In genomic region chr6:14734416-14735340, GRCh38 we compare ENCODE assay signal across 8 cellular contexts.
DNase-seq lines count a peak whose midpoint lies in the region; ATAC-seq and TF ChIP-seq lines count a peak whose summit lies in the region.

No MANE protein-coding gene starts in this region.

- peaks cover 6% of the 10 kb centered on the region for H3F3A ChIP-seq in DOHH2 (ENCODE audit: control insufficient read depth, insufficient read depth)

- H3K79me1 ChIP-seq in mesenchymal stem cell (replicated peaks; ENCODE audit: low read length, poor library complexity, severe bottlenecking): no peaks in the 10 kb centered on the region

- H3K4me3 ChIP-seq in DOHH2 (ENCODE audit: low read length) (peak overlapping the region; percentile 32), HL-60 (replicated peaks; ENCODE audit: insufficient read depth, low read length) (no peak overlapping the region), mesenchymal stem cell (ENCODE audit: insufficient read depth in 1 of 2, low read depth in 1 of 2, low read length in 2 of 2) (peak overlapping the region in 1 of 2 experiments; percentile 13), suprapubic skin (no peak overlapping the region), uterus (no peak overlapping the region)

- H4K8ac ChIP-seq in mesenchymal stem cell (ENCODE audit: low read length): peak overlapping the region; percentile 57

- no peaks in the 10 kb centered on the region for H3K27me3 ChIP-seq in DOHH2 (ENCODE audit: control insufficient read depth, low read length)
- H3K27me3 ChIP-seq in HL-60 (ENCODE audit: insufficient read depth, poor library complexity, severe bottlenecking): no peaks in the 10 kb centered on the region
- no peaks in the 10 kb centered on the region for H3K27me3 ChIP-seq in mesenchymal stem cell (ENCODE audit: control insufficient read depth in 1 of 2, insufficient read depth in 1 of 2, low read length in 2 of 2)
- no peaks in the 10 kb centered on the region for H3K27me3 ChIP-seq in suprapubic skin
- no peaks in the 10 kb centered on the region for H3K27me3 ChIP-seq in uterus

- H3K14ac ChIP-seq in mesenchymal stem cell (ENCODE audit: low read length in 2 of 2): no peak overlapping the region

- peaks cover 95% of the 10 kb centered on the region for H3K4me1 Mint-ChIP-seq in activated T-cell treated with anti-CD3 and anti-CD28 coated beads, Interleukin-2, amount 50 U/mL, for 4 hours (ENCODE audit: low read depth)

- no peak for TF ChIP-seq CTCF in DOHH2 (IDR thresholded peaks at IDR 0.05; ENCODE audit: low read depth, low read length, poor library complexity, severe bottlenecking)
- no peak for TF ChIP-seq CTCF in HL-60 (IDR thresholded peaks at IDR 0.05; ENCODE audit: insufficient read depth, low read length)
- TF ChIP-seq CTCF in suprapubic skin (IDR thresholded peaks at IDR 0.05): no peak
- TF ChIP-seq CTCF in uterus (IDR thresholded peaks at IDR 0.05): no peak

- peak overlapping the region; percentile 73 to 94 for H2BK12ac ChIP-seq in mesenchymal stem cell (ENCODE audit: low read length in 2 of 2)

- H3K27ac ChIP-seq in DOHH2 (ENCODE audit: low read depth, low read length) (no peak overlapping the region), HL-60 (replicated peaks) (peak overlapping the region; percentile 63), mesenchymal stem cell (ENCODE audit: low read length, poor library complexity, severe bottlenecking) (no peak overlapping the region), suprapubic skin (no peak overlapping the region), uterus (no peak overlapping the region)

- TF ChIP-seq POLR2A in suprapubic skin (IDR thresholded peaks at IDR 0.05) (no peak), uterus (IDR thresholded peaks at IDR 0.05) (no peak)

- H2BK5ac ChIP-seq in mesenchymal stem cell (ENCODE audit: low read depth, low read length, poor library complexity, severe bottlenecking): no peak overlapping the region

- intact Hi-C loops in uterus (cut with DNase I; ENCODE audit: low total_unique reads): no loop called here

- H3K4me1 ChIP-seq in DOHH2 (ENCODE audit: control insufficient read depth, low read length) (peaks cover 61% of the 10 kb centered on the region), mesenchymal stem cell (ENCODE audit: control insufficient read depth, insufficient read depth, low read depth, low read length) (peaks cover 4% of the 10 kb centered on the region), suprapubic skin (peaks cover 7% of the 10 kb centered on the region), uterus (no peaks in the 10 kb centered on the region)

- no peak overlapping the region for H2AK5ac ChIP-seq in mesenchymal stem cell (ENCODE audit: low read length, severe bottlenecking)

- H3K18ac ChIP-seq in mesenchymal stem cell (ENCODE audit: low read depth in 1 of 2, low read length in 2 of 2): peak overlapping the region in 1 of 2 experiments; percentile 57

- H3K36me3 ChIP-seq in DOHH2 (ENCODE audit: control insufficient read depth, low read length) (peaks cover 6% of the 10 kb centered on the region; the same call in 1 of the 2 replicates), mesenchymal stem cell (ENCODE audit: control insufficient read depth in 1 of 2, insufficient read depth in 2 of 2, low read depth in 1 of 2, low read length in 2 of 2) (no peaks in the 10 kb centered on the region), suprapubic skin (no peaks in the 10 kb centered on the region), uterus (no peaks in the 10 kb centered on the region)

- H3K4ac ChIP-seq in mesenchymal stem cell (ENCODE audit: low read depth in 1 of 2, low read length in 2 of 2): peak overlapping the region in 1 of 2 experiments; percentile 48

- WGBS in mesenchymal stem cell: 26% methylated on average over 5 of the region's 5 CpGs
- WGBS in suprapubic skin: 75% methylated on average over 5 of the region's 5 CpGs

- H3K23ac ChIP-seq in mesenchymal stem cell (ENCODE audit: low read length in 2 of 2): no peak overlapping the region

- H3K36me3 Mint-ChIP-seq in activated T-cell treated with anti-CD3 and anti-CD28 coated beads, Interleukin-2, amount 50 U/mL, for 4 hours (ENCODE audit: insufficient read depth): peaks cover 6% of the 10 kb centered on the region

- H3K9ac ChIP-seq in mesenchymal stem cell (ENCODE audit: low read length): peak overlapping the region; percentile 70

- peak overlapping the region; percentile 74 for H3K4me3 Mint-ChIP-seq in activated T-cell treated with anti-CD3 and anti-CD28 coated beads, Interleukin-2, amount 50 U/mL, for 4 hours

- no peaks in the 10 kb centered on the region for H3K79me2 ChIP-seq in DOHH2 (ENCODE audit: control insufficient read depth, low read length)

- no peak overlapping the region for H2BK15ac ChIP-seq in mesenchymal stem cell (ENCODE audit: low read depth, poor library complexity, severe bottlenecking)

- ATAC-seq in GM21360 (IDR thresholded peaks at IDR 0.05; ENCODE audit: unreplicated experiment): peak; percentile 83
- peak; percentile 47 to 52 for ATAC-seq in activated T-cell treated with anti-CD3 and anti-CD28 coated beads, Interleukin-2, amount 50 U/mL, for 4 hours

- no peak for TF ChIP-seq EP300 in suprapubic skin (IDR thresholded peaks at IDR 0.05)

- peak overlapping the region; percentile 78 for H4K91ac ChIP-seq in mesenchymal stem cell (ENCODE audit: low read length)

- H3K9me3 ChIP-seq in DOHH2 (ENCODE audit: control insufficient read depth, insufficient read depth, low read length): no peaks in the 10 kb centered on the region
- H3K9me3 ChIP-seq in mesenchymal stem cell (ENCODE audit: control insufficient read depth, low read length): no peaks in the 10 kb centered on the region
- no peaks in the 10 kb centered on the region for H3K9me3 ChIP-seq in suprapubic skin
- no peaks in the 10 kb centered on the region for H3K9me3 ChIP-seq in uterus

- H3K27me3 Mint-ChIP-seq in activated T-cell treated with anti-CD3 and anti-CD28 coated beads, Interleukin-2, amount 50 U/mL, for 4 hours (ENCODE audit: low read depth): no peaks in the 10 kb centered on the region

- no peaks in the 10 kb centered on the region for H3K9me2 ChIP-seq in DOHH2 (replicated peaks; ENCODE audit: control insufficient read depth, low read length)

- DNase-seq in HL-60 (ENCODE audit: low read depth in 1 of 2, low spot score in 1 of 2) (peak in 1 of 2 experiments; percentile 54), mesenchymal stem cell (peak; percentile 96), SHP77 (lab: John Stamatoyannopoulos, UW) (no peak), suprapubic skin (ENCODE audit: low spot score in 2 of 2) (no peak), uterus (no peak)
- peak; percentile 29 for DNase-seq in activated T-cell treated with anti-CD3 and anti-CD28 coated beads, Interleukin-2, amount 50 U/mL, for 4 hours

- H3K9me3 Mint-ChIP-seq in activated T-cell treated with anti-CD3 and anti-CD28 coated beads, Interleukin-2, amount 50 U/mL, for 4 hours: peaks cover 7% of the 10 kb centered on the region

- no peak overlapping the region for H2AFZ ChIP-seq in mesenchymal stem cell (ENCODE audit: low read depth, low read length)

- H3K4me2 ChIP-seq in DOHH2 (ENCODE audit: low read length) (peak overlapping the region; percentile 48), mesenchymal stem cell (ENCODE audit: low read length, poor library complexity, severe bottlenecking) (no peak overlapping the region)

- no peaks in the 10 kb centered on the region for H4K20me1 ChIP-seq in DOHH2 (ENCODE audit: control insufficient read depth, insufficient read depth, low read depth, low read length)

- H2BK120ac ChIP-seq in mesenchymal stem cell (ENCODE audit: low read depth, low read length): peak overlapping the region; percentile 67

Comparison
In these comparisons a context has a peak if more than half of its experiments do, and no peak if none do; other contexts are left out.
1. DNase-seq: peak in activated T-cell treated with anti-CD3 and anti-CD28 coated beads, Interleukin-2, amount 50 U/mL, for 4 hours (single experiment) and mesenchymal stem cell (single experiment); none in SHP77 (0 of 2), suprapubic skin (0 of 2) and uterus (0 of 2).